ENCODE assay signal across 22 cellular contexts in genomic region chr5:107565791-107566536, GRCh38.
DNase-seq lines count a peak whose midpoint lies in the region; ATAC-seq, FAIRE-seq and TF ChIP-seq lines count a peak whose summit lies in the region.
"Had no signal": no experiment of that assay in that cellular context is flagged by ENCODE, and none has a peak within 500 bp of the region (broad histone marks: within the 10 kb centered on the region; RNA-seq: fewer than 3 reads in every experiment).

No MANE protein-coding gene starts in this region.

- H2BK120ac ChIP-seq in mesendoderm (ENCODE audit: low read depth, low read length): no peak overlapping the region

- H3K27me3 Mint-ChIP-seq in endodermal cell (ENCODE audit: insufficient read depth): no peaks in the 10 kb centered on the region
- H3K27me3 Mint-ChIP-seq: CD4-positive, alpha-beta T cell had no signal

- H2AK5ac ChIP-seq in mesendoderm (ENCODE audit: low read length): no peak overlapping the region

- peak overlapping the region; percentile 22 for H3K56ac ChIP-seq in mesendoderm (ENCODE audit: low read length)

- H3K4me3 Mint-ChIP-seq in endodermal cell: peak overlapping the region; percentile 29
- H3K4me3 Mint-ChIP-seq: CD4-positive, alpha-beta T cell had no signal

- no peaks in the 10 kb centered on the region for H3K27me3 ChIP-seq in ACC112 (ENCODE audit: insufficient read depth, low read length)
- no peaks in the 10 kb centered on the region for H3K27me3 ChIP-seq in HUES6 (ENCODE audit: control insufficient read depth, insufficient read depth, low read length)
- H3K27me3 ChIP-seq in endodermal cell (ENCODE audit: control insufficient read depth, insufficient read depth, low read length, poor library complexity, severe bottlenecking): no peaks in the 10 kb centered on the region
- H3K27me3 ChIP-seq in mesendoderm (ENCODE audit: insufficient read depth, low read length, poor library complexity): no peaks in the 10 kb centered on the region
- H3K27me3 ChIP-seq: suprapubic skin had no signal

- H3K4me1 Mint-ChIP-seq in endodermal cell: peaks cover 55% of the 10 kb centered on the region

- no peak for FAIRE-seq in GM19239 (lab: Jason Lieb, UNC)

- H2AFZ ChIP-seq in ACC112 (ENCODE audit: low read length, unreplicated experiment): no peak overlapping the region

- H3K79me2 ChIP-seq in ACC112 (ENCODE audit: control insufficient read depth, insufficient read depth, low read length, unreplicated experiment) (peaks cover 42% of the 10 kb centered on the region), mesendoderm (ENCODE audit: control insufficient read depth, insufficient read depth, low read length) (peaks cover 6% of the 10 kb centered on the region)

- no peak overlapping the region for H3K23ac ChIP-seq in mesendoderm (ENCODE audit: low read length)

- peak overlapping the region; percentile 7; the same call in 1 of the 2 replicates for H3K4me3 ChIP-seq in ACC112 (ENCODE audit: low read depth, low read length)
- H3K4me3 ChIP-seq in HUES6 (ENCODE audit: low read depth, low read length): no peak overlapping the region
- H3K4me3 ChIP-seq in endodermal cell (ENCODE audit: low read length): peak overlapping the region; percentile 59
- no peak overlapping the region for H3K4me3 ChIP-seq in mesendoderm (ENCODE audit: low read length)
- H3K4me3 ChIP-seq: suprapubic skin had no signal

- H2BK15ac ChIP-seq in mesendoderm (replicated peaks; ENCODE audit: low read depth): peak overlapping the region; percentile 46

- 35 to 49% methylated on average over 6 to 8 of the region's 8 CpGs for WGBS in endodermal cell (ENCODE audit: insufficient coverage in 1 of 2, insufficient read length in 1 of 2), 2 experiments
- no CpG with 5 or more reads among the region's 8 CpGs for WGBS in mesendoderm (ENCODE audit: extremely low coverage, insufficient coverage, low lambda C conversion rate)

- H3K18ac ChIP-seq in mesendoderm (ENCODE audit: low read length): peak overlapping the region; percentile 9

- no peak for ATAC-seq in HG03571 (IDR thresholded peaks at IDR 0.05; ENCODE audit: unreplicated experiment)

- H3K36me3 Mint-ChIP-seq in endodermal cell (ENCODE audit: low read depth): no peaks in the 10 kb centered on the region

- H3K4me2 ChIP-seq in mesendoderm (ENCODE audit: low read length): no peak overlapping the region

- H3K4me1 ChIP-seq in ACC112 (ENCODE audit: control insufficient read depth, insufficient read depth, low read length, unreplicated experiment) (peaks cover 41% of the 10 kb centered on the region), HUES6 (ENCODE audit: control insufficient read depth, insufficient read depth, low read length) (peaks cover 59% of the 10 kb centered on the region), endodermal cell (ENCODE audit: control insufficient read depth, insufficient read depth, low read length) (peaks cover 48% of the 10 kb centered on the region), mesendoderm (ENCODE audit: control insufficient read depth, low read depth, low read length) (peaks cover 18% of the 10 kb centered on the region)

- peak overlapping the region; percentile 9 for H3K4ac ChIP-seq in mesendoderm (ENCODE audit: low read depth, low read length)

- H4K8ac ChIP-seq in mesendoderm (ENCODE audit: low read depth, low read length): no peak overlapping the region

- H3K27ac ChIP-seq in ACC112 (ENCODE audit: low read depth, low read length) (peak overlapping the region; percentile 75), HUES6 (ENCODE audit: low read depth, low read length) (0 out of 2 replicates have a peak overlapping the region, but pooled peaks have one; percentile 13), endodermal cell (ENCODE audit: low read depth, low read length) (peak overlapping the region; percentile 78), mesendoderm (ENCODE audit: low read depth, low read length) (no peak overlapping the region)
- H3K27ac ChIP-seq: suprapubic skin had no signal

- H4K5ac ChIP-seq in mesendoderm (ENCODE audit: low read length): no peak overlapping the region

- H3K27ac Mint-ChIP-seq in endodermal cell: peak overlapping the region; percentile 32
- H3K27ac Mint-ChIP-seq: CD4-positive, alpha-beta T cell had no signal

- DNase-seq in endodermal cell: no peak
- no peak for DNase-seq in mesendoderm
- no peak for DNase-seq in GM19239 (ENCODE audit: insufficient read length, low spot score)
- no peak for DNase-seq in activated CD4-positive, alpha-beta T cell treated with anti-CD3 and anti-CD28 coated beads for 4 hours
- no peak for DNase-seq in NAMALWA (ENCODE audit: low spot score)
- DNase-seq: activated CD4-positive, alpha-beta T cell treated with anti-CD3 and anti-CD28 coated beads, Interleukin-2, amount 50 U/mL, for 4 hours; activated naive CD4-positive, alpha-beta T cell; activated T-cell treated with anti-CD3 and anti-CD28 coated beads for 4 hours; amygdala; CD4-positive, alpha-beta T cell; cerebellar nuclear complex; DMS79 treated with DMSO at 0.1 percent for 48 hours; Karpas-422; kidney glomerular epithelial cell; NCI-H1105 treated with DMSO at 0.1 percent for 48 hours; NCI-H526 treated with DMSO at 0.1 percent for 48 hours; SHP77; T-helper 1 cell had no signal

- H3K9me3 ChIP-seq in HUES6 (ENCODE audit: control insufficient read depth, insufficient read depth, low read depth, low read length): no peaks in the 10 kb centered on the region
- no peaks in the 10 kb centered on the region for H3K9me3 ChIP-seq in endodermal cell (ENCODE audit: control insufficient read depth, low read length)
- H3K9me3 ChIP-seq: suprapubic skin had no signal

- TF ChIP-seq CTCF in endodermal cell (conservative IDR thresholded peaks at IDR 0.05): no peak

- H3K9ac ChIP-seq in HUES6 (ENCODE audit: low read length): no peak overlapping the region
- H3K9ac ChIP-seq in endodermal cell (ENCODE audit: extremely low read depth, low read length, poor library complexity, severe bottlenecking): no peak overlapping the region
- no peak overlapping the region for H3K9ac ChIP-seq in mesendoderm (ENCODE audit: low read length)

- H3K9me3 Mint-ChIP-seq in endodermal cell: no peaks in the 10 kb centered on the region
- H3K9me3 Mint-ChIP-seq: CD4-positive, alpha-beta T cell had no signal

- H3K36me3 ChIP-seq in ACC112 (ENCODE audit: insufficient read depth, low read length): no peaks in the 10 kb centered on the region
- no peaks in the 10 kb centered on the region for H3K36me3 ChIP-seq in HUES6 (ENCODE audit: control insufficient read depth, insufficient read depth, low read length)
- H3K36me3 ChIP-seq in endodermal cell (ENCODE audit: control insufficient read depth, insufficient read depth, low read length): peaks cover 5% of the 10 kb centered on the region
- no peaks in the 10 kb centered on the region for H3K36me3 ChIP-seq in mesendoderm (ENCODE audit: control insufficient read depth, insufficient read depth, low read length)
- H3K36me3 ChIP-seq: suprapubic skin had no signal

- H2BK5ac ChIP-seq in mesendoderm (ENCODE audit: low read length): no peak overlapping the region

- H3K79me1 ChIP-seq in mesendoderm (ENCODE audit: low read length): peaks cover 12% of the 10 kb centered on the region

Comparison
In these comparisons a context has a peak if more than half of its experiments do, and no peak if none do; other contexts are left out.
1. H3K4me3 ChIP-seq: peak in ACC112 (single experiment) and endodermal cell (single experiment); none in HUES6 (single experiment) and mesendoderm (single experiment).